In genomic region chr15:23069496-23070166, GRCh38 we compare ENCODE assay signal across 15 cellular contexts. TPM values are rescaled to one million over a fixed set of nuclear protein-coding genes. Genes with fewer than 3 reads are reported as not detected.
DNase-seq lines count a peak whose midpoint lies in the region; ATAC-seq, FAIRE-seq and TF ChIP-seq lines count a peak whose summit lies in the region.
"Had no signal": no experiment of that assay in that cellular context is flagged by ENCODE, and none has a peak within 500 bp of the region (broad histone marks: within the 10 kb centered on the region; RNA-seq: fewer than 3 reads in every experiment).

No MANE protein-coding gene starts in this region.

- no peak overlapping the region for H3K4me3 Mint-ChIP-seq in activated CD4-positive, alpha-beta T cell treated with anti-CD3 and anti-CD28 coated beads, Interleukin-2, amount 10 ng/mL, durations not matched to agents 7 days and 5 days
- H3K4me3 Mint-ChIP-seq: activated CD4-positive, alpha-beta memory T cell treated with anti-CD3 and anti-CD28 coated beads for 36 hours; stimulated activated naive B cell treated with anti-CD40 and anti-IgM and Interleukin-4, amounts not matched to agents 10 μg/mL and 1 μg/mL and 100 μg/mL, for 72 hours had no signal

- H3K9me3 Mint-ChIP-seq in activated CD4-positive, alpha-beta T cell treated with anti-CD3 and anti-CD28 coated beads, Interleukin-2, amount 10 ng/mL, durations not matched to agents 7 days and 5 days = no peaks in the 10 kb centered on the region
- H3K9me3 Mint-ChIP-seq: activated CD4-positive, alpha-beta memory T cell treated with anti-CD3 and anti-CD28 coated beads for 36 hours; stimulated activated naive B cell treated with anti-CD40 and anti-IgM and Interleukin-4, amounts not matched to agents 10 μg/mL and 1 μg/mL and 100 μg/mL, for 72 hours had no signal

- H3K79me2 ChIP-seq in PC-9 (ENCODE audit: low read depth) = no peaks in the 10 kb centered on the region

- H3K27ac Mint-ChIP-seq in activated CD4-positive, alpha-beta T cell treated with anti-CD3 and anti-CD28 coated beads, Interleukin-2, amount 10 ng/mL, durations not matched to agents 7 days and 5 days = no peak overlapping the region
- H3K27ac Mint-ChIP-seq: activated CD4-positive, alpha-beta memory T cell treated with anti-CD3 and anti-CD28 coated beads for 36 hours; stimulated activated naive B cell treated with anti-CD40 and anti-IgM and Interleukin-4, amounts not matched to agents 10 μg/mL and 1 μg/mL and 100 μg/mL, for 72 hours had no signal

- in situ Hi-C loops in GM13977 (cut with MboI; ENCODE audit: low pct_unique_long_range_greater_than_20kb, low sequenced_read_pairs, unreplicated experiment) = no loop called here

- no peaks in the 10 kb centered on the region for H3K36me3 Mint-ChIP-seq in activated CD4-positive, alpha-beta T cell treated with anti-CD3 and anti-CD28 coated beads, Interleukin-2, amount 10 ng/mL, durations not matched to agents 7 days and 5 days (ENCODE audit: low read depth)
- H3K36me3 Mint-ChIP-seq: activated CD4-positive, alpha-beta memory T cell treated with anti-CD3 and anti-CD28 coated beads for 36 hours; stimulated activated naive B cell treated with anti-CD40 and anti-IgM and Interleukin-4, amounts not matched to agents 10 μg/mL and 1 μg/mL and 100 μg/mL, for 72 hours had no signal

- peak overlapping the region in 1 of 2 experiments; percentile 36; a peak in 2 of 6 replicates for H3K27ac ChIP-seq in A549
- H3K27ac ChIP-seq in PC-9 = no peak overlapping the region
- H3K27ac ChIP-seq in sigmoid colon = no peak overlapping the region
- H3K27ac ChIP-seq in prostate gland = no peak overlapping the region

- H3K27me3 ChIP-seq in PC-9 (ENCODE audit: insufficient read depth, low read depth) (peaks cover 35% of the 10 kb centered on the region), sigmoid colon (peaks cover 0 to 21% (median 0%) of the 10 kb centered on the region in 3 donors), prostate gland (replicated peaks; ENCODE audit: insufficient read depth) (no peaks in the 10 kb centered on the region)

- H3K4me1 ChIP-seq in A549 (peaks cover 12% of the 10 kb centered on the region; the same call in 1 of the 3 replicates), PC-9 (replicated peaks; ENCODE audit: insufficient read depth) (no peaks in the 10 kb centered on the region), sigmoid colon (no peaks in the 10 kb centered on the region), prostate gland (replicated peaks) (no peaks in the 10 kb centered on the region)

- CTCF ChIA-PET in A549 (lab: Yijun Ruan, JAX) = interaction anchor here (0.6 to 1.5 kb wide), 9 partner anchors 8 to 397 kb away, joined by 3 to 5 read pairs (median 3); no protein-coding TSS in a partner anchor
- CTCF ChIA-PET in PC-9 (lab: Charles Lee) = no interaction called here
- CTCF ChIA-PET in activated CD4-positive, alpha-beta T cell treated with anti-CD3 and anti-CD28 coated beads, Interleukin-2, amount 10 ng/mL, durations not matched to agents 7 days and 5 days (lab: Charles Lee) = interaction anchor here (0.6 to 1.6 kb wide), 2 partner anchors 9 to 122 kb away, joined by 3 read pairs; no protein-coding TSS in a partner anchor

- H2AFZ ChIP-seq in PC-9 = no peak overlapping the region

- no peaks in the 10 kb centered on the region for H3K4me1 Mint-ChIP-seq in activated CD4-positive, alpha-beta T cell treated with anti-CD3 and anti-CD28 coated beads, Interleukin-2, amount 10 ng/mL, durations not matched to agents 7 days and 5 days
- H3K4me1 Mint-ChIP-seq: stimulated activated naive B cell treated with anti-CD40 and anti-IgM and Interleukin-4, amounts not matched to agents 10 μg/mL and 1 μg/mL and 100 μg/mL, for 72 hours had no signal

- H3K4me3 ChIP-seq in A549 = peak overlapping the region; percentile 31; the same call in 2 of the 3 replicates
- H3K4me3 ChIP-seq in PC-9 = no peak overlapping the region
- H3K4me3 ChIP-seq in sigmoid colon = no peak overlapping the region
- no peak overlapping the region for H3K4me3 ChIP-seq in prostate gland

- no peaks in the 10 kb centered on the region for H3K9me2 ChIP-seq in PC-9 (ENCODE audit: insufficient read depth)

- BruUV-seq in PC-9 (replicated peaks; lab: Mats Ljungman, UMichigan) = no TSS peak

- H3K27me3 Mint-ChIP-seq in activated CD4-positive, alpha-beta T cell treated with anti-CD3 and anti-CD28 coated beads, Interleukin-2, amount 10 ng/mL, durations not matched to agents 7 days and 5 days = no peaks in the 10 kb centered on the region

- 38% methylated on average over 14 of the region's 20 CpGs for WGBS in A549 (ENCODE audit: missing lambda C conversion rate)
- 92 to 94% methylated on average over 20 of the region's 20 CpGs for WGBS in sigmoid colon, 2 donors
- WGBS in prostate gland = 90% methylated on average over 20 of the region's 20 CpGs

- POLR2A ChIA-PET in A549 (lab: Yijun Ruan, JAX) (interaction anchor here (0.6 kb wide), 1 partner anchor 30 kb away, joined by 3 read pairs; the partner anchor contains the start of gene TUBGCP5), PC-9 (lab: Charles Lee; ENCODE audit: unreplicated experiment) (interaction anchor here (0.6 kb wide), 1 partner anchor 102 kb away, joined by 15 read pairs; no protein-coding TSS in a partner anchor)
- POLR2A ChIA-PET in activated CD4-positive, alpha-beta T cell treated with anti-CD3 and anti-CD28 coated beads, Interleukin-2, amount 10 ng/mL, durations not matched to agents 7 days and 5 days (lab: Charles Lee) = no interaction called here

- TF ChIP-seq CTCF in A549 (IDR thresholded peaks at IDR 0.05) = no peak
- peak; percentile 53 for TF ChIP-seq CTCF in PC-9 (conservative IDR thresholded peaks at IDR 0.05)
- TF ChIP-seq CTCF in sigmoid colon (IDR thresholded peaks at IDR 0.05) = no peak
- TF ChIP-seq CTCF in GM13977 (IDR thresholded peaks at IDR 0.05; ENCODE audit: extremely low read depth, insufficient read depth, missing control alignments) = no peak
- no peak for TF ChIP-seq CTCF in prostate gland (IDR thresholded peaks at IDR 0.05)

- no peaks in the 10 kb centered on the region for H3K36me3 ChIP-seq in PC-9 (ENCODE audit: low read depth)
- no peaks in the 10 kb centered on the region for H3K36me3 ChIP-seq in sigmoid colon
- no peaks in the 10 kb centered on the region for H3K36me3 ChIP-seq in prostate gland

- no peaks in the 10 kb centered on the region for H3F3A ChIP-seq in PC-9 (ENCODE audit: insufficient read depth, low read depth)

- TF ChIP-seq POLR2A in A549 (IDR thresholded peaks at IDR 0.05; ENCODE audit: low read length) (no peak), sigmoid colon (IDR thresholded peaks at IDR 0.05) (no peak), prostate gland (IDR thresholded peaks at IDR 0.05) (no peak)

- H3K4me2 ChIP-seq in A549 (peak overlapping the region; percentile 56), PC-9 (peak overlapping the region; percentile 44)

- TF ChIP-seq RAD21 in A549 (conservative IDR thresholded peaks at IDR 0.05 in 1 of 2, IDR thresholded peaks at IDR 0.05 in 1 of 2) = no peak

- DNase-seq in A549 (ENCODE audit: low read depth in 1 of 2, low spot score in 1 of 2) = peak; percentile 48
- peak; percentile 81 for DNase-seq in H4 (ENCODE audit: low spot score)
- DNase-seq in PC-9 = peak; percentile 19 to 46
- peak; percentile 12 for DNase-seq in dermis blood vessel endothelial cell
- no peak for DNase-seq in activated CD4-positive, alpha-beta T cell treated with anti-CD3 and anti-CD28 coated beads, Interleukin-2, amount 10 ng/mL, durations not matched to agents 7 days and 5 days
- no peak for DNase-seq in sigmoid colon
- no peak for DNase-seq in GM13977 (ENCODE audit: low spot score)
- DNase-seq in prostate gland (ENCODE audit: low spot score) = no peak
- DNase-seq: activated CD4-positive, alpha-beta memory T cell treated with anti-CD3 and anti-CD28 coated beads for 36 hours; activated naive CD4-positive, alpha-beta T cell; erythroblast; GDM1; NCI-H524 treated with DMSO at 0.1 percent for 48 hours; posterior cingulate gyrus; stimulated activated naive B cell treated with anti-CD40 and anti-IgM and Interleukin-4, amounts not matched to agents 10 μg/mL and 1 μg/mL and 100 μg/mL, for 72 hours had no signal

- intact Hi-C loops in PC-9 (cut with micrococcal nuclease; ENCODE audit: unreplicated experiment) (no loop called here), sigmoid colon (cut with DNase I) (no loop called here), prostate gland (cut with DNase I) (no loop called here)

- H3K9me3 ChIP-seq in A549 (peaks cover 12% of the 10 kb centered on the region; the same call in 2 of the 3 replicates), PC-9 (ENCODE audit: insufficient read depth, low read depth) (no peaks in the 10 kb centered on the region), sigmoid colon (no peaks in the 10 kb centered on the region), prostate gland (no peaks in the 10 kb centered on the region)

- no peak for FAIRE-seq in A549 (lab: Jason Lieb, UNC)

- no peaks in the 10 kb centered on the region for H4K20me1 ChIP-seq in PC-9 (ENCODE audit: insufficient read depth)

- ATAC-seq in A549 = peak; percentile 81 to 92
- ATAC-seq: stimulated activated naive B cell treated with anti-CD40 and anti-IgM and Interleukin-4, amounts not matched to agents 10 μg/mL and 1 μg/mL and 100 μg/mL, for 72 hours had no signal

- TF ChIP-seq EP300 in A549 (IDR thresholded peaks at IDR 0.05) = no peak
- no peak for TF ChIP-seq EP300 in sigmoid colon (IDR thresholded peaks at IDR 0.05)

TF ChIP-seq in A549, 52 proteins besides CTCF, POLR2A, EP300 and RAD21:
- TF ChIP-seq JUN (IDR thresholded peaks at IDR 0.05) = no peak
- no peak for TF ChIP-seq HDAC2 (IDR thresholded peaks at IDR 0.05)
- TF ChIP-seq TP53 (CRISPR knock-in tag; IDR thresholded peaks at IDR 0.05) = no peak
- TF ChIP-seq FOSL2 (IDR thresholded peaks at IDR 0.05) = no peak
- TF ChIP-seq FOSL2 (CRISPR knock-in tag; IDR thresholded peaks at IDR 0.05) = no peak
- no peak for TF ChIP-seq NR3C1 (IDR thresholded peaks at IDR 0.05)
- no peak for TF ChIP-seq CHD2 (IDR thresholded peaks at IDR 0.05; ENCODE audit: low read length, partially characterized antibody)

RNA-seq across cellular contexts. Expression of gene TUBGCP5, which starts 30.3 kb away (rescaled TPM):
- 35.5 and 41.0 TPM in 2 replicates for polyA plus RNA-seq in A549 (2011; rRNA removed)
- 13.7 and 14.6 TPM in 2 replicates for polyA plus RNA-seq in A549 (2012; cell fraction: cytosol; rRNA removed)
- 15.4 and 21.0 TPM in 2 replicates for polyA plus RNA-seq in A549 (2012; cell fraction: nucleus; rRNA removed)
- polyA plus RNA-seq in A549 (2017; fragmentation: RNase III; extraction: RNeasy Plus Mini Kit Qiagen cat#74134 plus additional on column Dnase treatment) = 26.3 to 31.5 TPM (median 31.1 TPM) in 3 replicates
- 23.1 and 23.8 TPM in 2 replicates for polyA minus RNA-seq in A549 (2011; rRNA and poly(A)+ RNA removed)
- 15.8 and 17.2 TPM in 2 replicates for total RNA-seq in H4 (2014; rRNA removed; shearing (Covaris generic))
- 10.7 and 11.2 TPM in 2 replicates for total RNA-seq in PC-9 (2021)
- 7.0 and 25.8 TPM in 2 replicates for total RNA-seq in dermis blood vessel endothelial cell
- 10 to 100 TPM; 21.7 to 22.2 TPM for total RNA-seq in activated CD4-positive, alpha-beta T cell treated with anti-CD3 and anti-CD28 coated beads, Interleukin-2, amount 10 ng/mL, durations not matched to agents 7 days and 5 days
- total RNA-seq in sigmoid colon = 10 to 100 TPM; 18.1 to 32.3 (median 24.4) TPM
- polyA plus RNA-seq in sigmoid colon = 1 to 10 TPM; 3.0 to 6.5 (median 4.9) TPM
- total RNA-seq in prostate gland = 10 to 100 TPM; 25.0 to 38.7 TPM

Comparison
In these comparisons a context has a peak if more than half of its experiments do, and no peak if none do; other contexts are left out.
1. DNase-seq: peak in A549 (2 of 2), H4 (single experiment), PC-9 (2 of 2) and dermis blood vessel endothelial cell (single experiment); none in activated CD4-positive, alpha-beta T cell treated with anti-CD3 and anti-CD28 coated beads, Interleukin-2, amount 10 ng/mL, durations not matched to agents 7 days and 5 days (single experiment), sigmoid colon (single experiment), GM13977 (single experiment) and prostate gland (single experiment).